1 cellular context compared by ENCODE assay signal in the genomic region with DNA sequence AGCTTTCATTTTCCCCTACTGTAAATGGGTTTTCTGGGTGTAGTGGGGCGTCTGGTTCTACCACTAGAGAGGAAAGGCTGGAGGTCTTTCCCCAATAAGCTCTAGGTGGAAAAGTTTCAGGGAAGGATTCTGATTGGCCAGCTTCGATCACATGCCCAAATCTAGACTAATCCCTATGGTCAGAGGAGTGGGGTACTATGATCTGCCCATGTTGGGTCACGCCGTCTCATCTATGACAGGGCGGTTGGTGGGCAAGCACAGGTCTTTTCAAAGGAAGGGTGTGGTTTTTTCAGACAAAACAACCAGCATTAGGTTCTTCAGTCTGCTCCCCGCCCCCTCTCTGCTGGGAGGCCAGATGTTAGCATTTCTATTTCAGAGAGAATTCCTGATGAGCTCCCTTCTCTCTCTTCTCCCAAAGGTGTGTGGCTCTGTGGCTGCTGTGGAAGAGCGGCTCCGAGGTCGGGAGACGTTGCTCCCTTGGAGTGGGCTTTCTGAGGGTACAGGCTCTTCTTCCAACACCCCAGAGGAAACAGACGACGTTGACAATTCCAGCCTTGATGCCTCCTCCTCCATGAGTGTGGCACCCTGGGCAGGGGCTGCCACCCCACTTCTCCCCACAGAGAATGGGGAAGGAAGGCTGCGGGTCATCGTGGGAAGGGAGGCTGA.
A peak's percentile ranks its signal among the peaks of the same experiment; 100 is the strongest.
TF ChIP-seq lines count a peak whose summit lies in the region.

No MANE protein-coding gene starts in this region.

TF ChIP-seq in GM12878, 131 proteins besides CTCF, POLR2A, EP300 and RAD21:
- TF ChIP-seq RAD51 (IDR thresholded peaks at IDR 0.05) (no peak), SUPT20H (IDR thresholded peaks at IDR 0.05; ENCODE audit: borderline replicate concordance, control insufficient read depth, low read depth, low read length) (no peak)
- TF ChIP-seq, protein P1, sequence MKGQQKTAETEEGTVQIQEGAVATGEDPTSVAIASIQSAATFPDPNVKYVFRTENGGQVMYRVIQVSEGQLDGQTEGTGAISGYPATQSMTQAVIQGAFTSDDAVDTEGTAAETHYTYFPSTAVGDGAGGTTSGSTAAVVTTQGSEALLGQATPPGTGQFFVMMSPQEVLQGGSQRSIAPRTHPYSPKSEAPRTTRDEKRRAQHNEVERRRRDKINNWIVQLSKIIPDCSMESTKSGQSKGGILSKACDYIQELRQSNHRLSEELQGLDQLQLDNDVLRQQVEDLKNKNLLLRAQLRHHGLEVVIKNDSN (IDR thresholded peaks at IDR 0.05; ENCODE audit: borderline replicate concordance, extremely low read length, insufficient read depth, low read depth, low read length): peak; percentile 33
TF ChIP-seq in GM12878: peak in this region for 1.
